Comparison of ENCODE assay signal across 10 cellular contexts in the genomic region with DNA sequence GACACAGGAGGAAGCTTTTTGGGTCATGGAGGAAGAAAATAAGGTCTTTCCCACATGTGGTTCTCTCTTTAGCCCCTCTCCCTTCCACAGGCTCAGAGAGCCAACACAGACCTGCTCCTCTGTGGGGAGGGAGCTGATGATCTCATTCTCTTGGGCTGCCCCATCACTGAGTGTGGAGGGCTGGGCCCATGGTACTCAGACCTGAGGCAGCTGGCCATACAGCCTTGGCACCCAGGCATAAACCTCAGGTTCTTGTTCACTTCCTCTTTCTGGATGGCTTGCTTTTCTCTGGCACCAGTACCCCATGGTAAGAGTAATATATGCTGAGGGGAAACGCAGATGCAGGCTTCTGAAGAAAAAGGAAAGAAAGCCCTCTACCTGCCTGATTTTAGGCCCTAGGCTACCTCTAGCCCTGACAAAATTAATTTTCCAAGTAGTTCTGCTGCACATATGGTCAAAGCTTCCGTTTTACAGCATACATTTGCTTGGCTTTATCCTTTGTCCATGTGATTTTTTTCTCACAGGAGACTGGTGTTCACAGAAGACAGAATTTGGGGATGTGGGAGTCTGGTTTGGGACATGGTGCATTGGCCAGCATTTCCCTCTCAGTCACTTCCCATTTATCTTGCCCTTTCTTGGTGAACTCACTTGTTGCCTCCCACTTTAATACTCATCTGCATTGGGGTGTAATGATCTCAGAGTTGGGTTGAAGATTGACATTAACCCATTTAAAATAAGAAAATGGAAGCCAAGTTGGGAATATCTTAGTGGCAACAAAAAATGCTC. TPM values are rescaled to one million over a fixed set of nuclear protein-coding genes. Genes with fewer than 3 reads are reported as not detected.
A peak's percentile ranks its signal among the peaks of the same experiment; 100 is the strongest.
DNase-seq lines count a peak whose midpoint lies in the region; ATAC-seq, FAIRE-seq and TF ChIP-seq lines count a peak whose summit lies in the region.
"Had no signal": no experiment of that assay in that cellular context is flagged by ENCODE, and none has a peak within 500 bp of the region (broad histone marks: within the 10 kb centered on the region; RNA-seq: fewer than 3 reads in every experiment).

No MANE protein-coding gene starts in this region.

- FAIRE-seq in H1 (lab: Jason Lieb, UNC): no peak

- H2BK20ac ChIP-seq in H1 (ENCODE audit: low read length): no peak overlapping the region

- no peak for TF ChIP-seq CTCF in GM10248 (IDR thresholded peaks at IDR 0.05; ENCODE audit: control extremely low read depth, extremely low read depth, low read depth, missing control alignments)
- no peak for TF ChIP-seq CTCF in H1 (IDR thresholded peaks at IDR 0.05; ENCODE audit: control extremely low read depth in 1 of 3, insufficient read depth in 1 of 3, low read depth in 1 of 3, low read length in 3 of 3)
- no peak for TF ChIP-seq CTCF in foreskin fibroblast (IDR thresholded peaks at IDR 0.05; ENCODE audit: low read depth, low read length)

- no peak overlapping the region for H3K9ac ChIP-seq in H1 (replicated peaks in 1 of 4; ENCODE audit: extremely low read depth in 1 of 4, low read depth in 3 of 4, low read length in 3 of 4)

- H3K27ac ChIP-seq in H1 (ENCODE audit: low read depth, low read length): no peak overlapping the region
- H3K27ac ChIP-seq: transverse colon had no signal

- no peaks in the 10 kb centered on the region for H3K9me3 ChIP-seq in H1 (ENCODE audit: insufficient read depth in 2 of 2, low read depth in 1 of 2, low read length in 1 of 2)

- H3K56ac ChIP-seq in H1 (replicated peaks; ENCODE audit: insufficient read length, low read depth, low read length): no peak overlapping the region

- peak overlapping the region; percentile 50; the same call in 1 of the 2 replicates for H2AFZ ChIP-seq in H1 (ENCODE audit: low read length)

- no peak overlapping the region for H3K4me3 ChIP-seq in H1 (ENCODE audit: extremely low read depth in 1 of 4, insufficient read depth in 2 of 4, low read depth in 3 of 4, low read length in 4 of 4)
- no peak overlapping the region for H3K4me3 ChIP-seq in foreskin fibroblast (ENCODE audit: low read depth in 1 of 2, low read length in 2 of 2)
- H3K4me3 ChIP-seq: transverse colon had no signal

- no peak overlapping the region for H2BK5ac ChIP-seq in H1 (ENCODE audit: low read depth, low read length)

- no peak for TF ChIP-seq RAD21 in H1 (IDR thresholded peaks at IDR 0.05 in 1 of 2, conservative IDR thresholded peaks at IDR 0.05 in 1 of 2; ENCODE audit: low read depth in 2 of 2, low read length in 2 of 2)

- CTCF ChIA-PET in GM10248 (lab: Yijun Ruan, JAX): interaction anchor here (1.3 kb wide), 1 partner anchor 29 kb away, joined by 3 read pairs; no protein-coding TSS in a partner anchor
- CTCF ChIA-PET in H1 (lab: Charles Lee; ENCODE audit: partially characterized antibody): interaction anchor here (0.7 kb wide), 1 partner anchor 327 kb away, joined by 3 read pairs; no protein-coding TSS in a partner anchor

- TF ChIP-seq POLR2A in H1 (IDR thresholded peaks at IDR 0.05; ENCODE audit: control extremely low read depth in 1 of 2, low read depth in 2 of 2, low read length in 2 of 2): no peak

- no peaks in the 10 kb centered on the region for H3K23me2 ChIP-seq in H1 (ENCODE audit: low read depth, low read length)

- peak; percentile 25 for DNase-seq in GM10248 (ENCODE audit: extremely low spot score)
- DNase-seq in H1 (ENCODE audit: low read depth in 1 of 2, low spot score in 2 of 2): no peak
- DNase-seq in RKO (ENCODE audit: low spot score): no peak
- no peak for DNase-seq in foreskin fibroblast
- no peak for DNase-seq in SHP77 treated with DMSO at 0.1 percent for 48 hours (lab: John Stamatoyannopoulos, UW)
- DNase-seq in NCI-H82 (lab: John Stamatoyannopoulos, UW): no peak
- DNase-seq: activated naive CD4-positive, alpha-beta T cell treated with anti-CD3 and anti-CD28 coated beads for 36 hours; transverse colon had no signal

- no peak overlapping the region for H3K14ac ChIP-seq in H1 (ENCODE audit: insufficient read length)

- no peaks in the 10 kb centered on the region for H3K36me3 ChIP-seq in H1 (ENCODE audit: control insufficient read depth in 2 of 4, insufficient read depth in 4 of 4, low read length in 3 of 4)
- H3K36me3 ChIP-seq: transverse colon had no signal

- no peak for TF ChIP-seq EP300 in H1 (IDR thresholded peaks at IDR 0.05; ENCODE audit: borderline replicate concordance in 1 of 2, low read depth in 2 of 2, low read length in 2 of 2)

- H2AK5ac ChIP-seq in H1 (ENCODE audit: low read depth, low read length): no peak overlapping the region

- no peaks in the 10 kb centered on the region for H3K79me2 ChIP-seq in H1 (ENCODE audit: control insufficient read depth in 1 of 2, insufficient read depth in 2 of 2, low read length in 2 of 2)

- no peak overlapping the region for H3K4ac ChIP-seq in H1 (replicated peaks; ENCODE audit: insufficient read length, low read depth, low read length)

- 85% methylated on average over 2 of the region's 2 CpGs; no CpG with 5 or more reads in 1 of the 2 experiments for WGBS in H1 (ENCODE audit: extremely low coverage in 1 of 2, insufficient coverage in 1 of 2, insufficient read length in 1 of 2, insufficient replicate concordance in 2 of 2, low coverage in 1 of 2, low lambda C conversion rate in 2 of 2, missing lambda C conversion rate in 1 of 2), 2 experiments

- H4K91ac ChIP-seq in H1 (replicated peaks; ENCODE audit: insufficient read length, low read length): no peak overlapping the region

- no peak overlapping the region for H4K5ac ChIP-seq in H1 (ENCODE audit: insufficient read length, low read depth, low read length)

- no peak overlapping the region for H2BK15ac ChIP-seq in H1 (ENCODE audit: low read length)

- no peaks in the 10 kb centered on the region for H3K79me1 ChIP-seq in H1 (ENCODE audit: low read depth, low read length)

- H2BK120ac ChIP-seq in H1 (replicated peaks; ENCODE audit: low read depth, low read length): no peak overlapping the region

- no peak overlapping the region for H3K18ac ChIP-seq in H1 (ENCODE audit: extremely low read depth, low read length)

- H3K27me3 ChIP-seq in H1 (replicated peaks in 1 of 4; ENCODE audit: control insufficient read depth in 3 of 4, extremely low read depth in 1 of 4, insufficient read depth in 3 of 4, low read length in 3 of 4): no peaks in the 10 kb centered on the region
- H3K27me3 ChIP-seq: transverse colon had no signal

- no peaks in the 10 kb centered on the region for H3K4me1 ChIP-seq in H1 (replicated peaks in 1 of 4; ENCODE audit: control insufficient read depth in 3 of 4, insufficient read depth in 4 of 4, low read length in 3 of 4)
- H3K4me1 ChIP-seq: transverse colon had no signal

- no peak overlapping the region for H2BK12ac ChIP-seq in H1 (ENCODE audit: low read depth, low read length)

- H3K23ac ChIP-seq in H1 (ENCODE audit: insufficient read length): no peak overlapping the region

- H4K8ac ChIP-seq in H1 (ENCODE audit: extremely low read depth, insufficient read depth, low read length): no peak overlapping the region

- no peaks in the 10 kb centered on the region for H4K20me1 ChIP-seq in H1 (replicated peaks in 1 of 2; ENCODE audit: control insufficient read depth in 1 of 2, insufficient read depth in 2 of 2, low read length in 2 of 2)

- POLR2A ChIA-PET in GM10248 (lab: Yijun Ruan, JAX): no interaction called here
- POLR2A ChIA-PET in H1 (lab: Charles Lee; ENCODE audit: partially characterized antibody): no interaction called here

- ATAC-seq in GM21526 (IDR thresholded peaks at IDR 0.05; ENCODE audit: low FRiP score, unreplicated experiment) (peak; percentile 70), HG03521 (IDR thresholded peaks at IDR 0.05; ENCODE audit: unreplicated experiment) (peak; percentile 66)

- H3K4me2 ChIP-seq in H1 (ENCODE audit: insufficient read depth in 1 of 2, low read depth in 2 of 2, low read length in 2 of 2): no peak overlapping the region

TF ChIP-seq in H1, 55 proteins besides CTCF, POLR2A, EP300 and RAD21:
- no peak for TF ChIP-seq PHF8 (conservative IDR thresholded peaks at IDR 0.05; ENCODE audit: low read depth, low read length)
- no peak for TF ChIP-seq SUZ12 (IDR thresholded peaks at IDR 0.05; ENCODE audit: low read length)
- TF ChIP-seq, protein P1, sequence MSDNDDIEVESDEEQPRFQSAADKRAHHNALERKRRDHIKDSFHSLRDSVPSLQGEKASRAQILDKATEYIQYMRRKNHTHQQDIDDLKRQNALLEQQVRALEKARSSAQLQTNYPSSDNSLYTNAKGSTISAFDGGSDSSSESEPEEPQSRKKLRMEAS (IDR thresholded peaks at IDR 0.05): no peak
- no peak for TF ChIP-seq ATF3 (IDR thresholded peaks at IDR 0.05; ENCODE audit: insufficient read depth, low read depth, low read length)
- TF ChIP-seq SP1 (IDR thresholded peaks at IDR 0.05; ENCODE audit: low read depth, low read length): no peak
- TF ChIP-seq CTBP2 (IDR thresholded peaks at IDR 0.05; ENCODE audit: borderline replicate concordance, insufficient read depth, insufficient read length, low read length): no peak
- TF ChIP-seq JUND (IDR thresholded peaks at IDR 0.05; ENCODE audit: low read length): no peak

RNA-seq across cellular contexts. Expression of gene DHRS9, which starts 11.1 kb away (rescaled TPM):
- total RNA-seq in H1 (2021; fragmentation: NEBNext Ultra II Directional; extraction: Animal tissue kit (Norgen Biotek cat#: 25700)): not detected in 2 replicates
- not detected in 2 replicates for polyA plus RNA-seq in H1 (2011; rRNA removed)
- not detected for polyA plus RNA-seq in H1 (2011; cell fraction: cytosol; rRNA removed)
- polyA plus RNA-seq in H1 (2011; cell fraction: nucleus; rRNA removed): not detected
- not detected in 4 replicates for polyA plus RNA-seq in H1 (2012, experiment 1 of 2)
- not detected for polyA plus RNA-seq in H1 (2012, experiment 2 of 2)
- polyA plus RNA-seq in H1 (2013, experiment 1 of 2): not detected
- polyA plus RNA-seq in H1 (2013, experiment 2 of 2): not detected
- not detected in 2 replicates for polyA minus RNA-seq in H1 (2011; rRNA and poly(A)+ RNA removed)
- polyA minus RNA-seq in H1 (2011; cell fraction: cytosol; rRNA and poly(A)+ RNA removed): not detected
- polyA minus RNA-seq in H1 (2011; cell fraction: nucleus; rRNA and poly(A)+ RNA removed): not detected

RNA-seq across cellular contexts. Expression of gene ABCB11, which starts 49.3 kb away (rescaled TPM):
- total RNA-seq in H1 (2021; fragmentation: NEBNext Ultra II Directional; extraction: Animal tissue kit (Norgen Biotek cat#: 25700)): not detected in 2 replicates
- polyA plus RNA-seq in H1 (2011; rRNA removed): not detected in 2 replicates
- not detected for polyA plus RNA-seq in H1 (2011; cell fraction: cytosol; rRNA removed)
- not detected for polyA plus RNA-seq in H1 (2011; cell fraction: nucleus; rRNA removed)
- polyA plus RNA-seq in H1 (2012, experiment 1 of 2): not detected in 4 replicates
- polyA plus RNA-seq in H1 (2012, experiment 2 of 2): not detected
- 0.02 TPM for polyA plus RNA-seq in H1 (2013, experiment 1 of 2)
- polyA plus RNA-seq in H1 (2013, experiment 2 of 2): 0.02 TPM
- 0.06 TPM in 1 of 2 replicates, not detected in the other for polyA minus RNA-seq in H1 (2011; rRNA and poly(A)+ RNA removed)
- polyA minus RNA-seq in H1 (2011; cell fraction: cytosol; rRNA and poly(A)+ RNA removed): not detected
- polyA minus RNA-seq in H1 (2011; cell fraction: nucleus; rRNA and poly(A)+ RNA removed): not detected
- total RNA-seq: activated naive CD4-positive, alpha-beta T cell treated with anti-CD3 and anti-CD28 coated beads for 36 hours had no signal
